In the genomic region with DNA sequence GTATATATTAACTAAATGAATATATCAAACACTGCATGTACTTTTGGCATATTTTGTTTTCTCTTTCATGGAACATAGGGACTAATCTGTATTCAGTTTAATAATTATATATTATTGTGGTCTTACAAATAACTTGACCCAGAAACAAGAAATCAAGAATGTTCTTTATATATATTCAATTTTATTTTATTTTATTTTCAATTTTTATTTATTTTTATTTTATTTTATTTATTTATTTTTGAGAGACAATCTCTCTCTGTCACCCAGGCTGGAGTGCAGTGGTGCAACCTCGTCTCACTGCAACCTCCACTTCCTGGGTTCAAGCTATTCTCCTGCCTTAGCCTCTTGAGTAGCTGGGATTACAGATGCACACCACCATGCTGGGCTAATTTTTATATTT, we compare ENCODE assay signal across 7 cellular contexts.
"Had no signal": no experiment of that assay in that cellular context is flagged by ENCODE, and none has a peak within 500 bp of the region (broad histone marks: within the 10 kb centered on the region; RNA-seq: fewer than 3 reads in every experiment).

No MANE protein-coding gene starts in this region.

- FAIRE-seq: HepG2, HTR-8/SVneo, K562 had no signal

- H3K27ac Mint-ChIP-seq: IgD-negative memory B cell had no signal

- H3K27ac ChIP-seq: HL-60 had no signal

- H3K36me3 Mint-ChIP-seq: IgD-negative memory B cell had no signal

- H3K4me3 ChIP-seq: K562 had no signal

- H3K4me3 Mint-ChIP-seq: IgD-negative memory B cell had no signal

- H3K4me1 Mint-ChIP-seq: IgD-negative memory B cell had no signal

- DNase-seq: IMR-90, KBM-7 had no signal

- ATAC-seq: HepG2, K562 had no signal
